29 cellular contexts compared by ENCODE assay signal in genomic region chr1:203577874-203578464, GRCh38.
"Had no signal": no experiment of that assay in that cellular context is flagged by ENCODE, and none has a peak within 500 bp of the region (broad histone marks: within the 10 kb centered on the region; RNA-seq: fewer than 3 reads in every experiment).

No MANE protein-coding gene starts in this region.

- FAIRE-seq: astrocyte, colon, endothelial cell of umbilical vein had no signal

- H3K27ac ChIP-seq: brain microvascular endothelial cell, epithelial cell of prostate, esophagus squamous epithelium, gastroesophageal sphincter had no signal

- DNase-seq: activated CD4-positive, alpha-beta memory T cell treated with anti-CD3 and anti-CD28 coated beads, Interleukin-2, amount 10 ng/mL, durations not matched to agents 7 days and 5 days; activated CD4-positive, alpha-beta T cell treated with anti-CD3 and anti-CD28 coated beads for 1 hour; activated CD4-positive, alpha-beta T cell treated with anti-CD3 and anti-CD28 coated beads for 4 hours; activated CD4-positive, alpha-beta T cell treated with anti-CD3 and anti-CD28 coated beads, Interleukin-2, amount 10 ng/mL, durations not matched to agents 7 days and 5 days; activated CD4-positive, alpha-beta T cell treated with anti-CD3 and anti-CD28 coated beads, Interleukin-2, amount 50 U/mL, for 4 hours; activated CD8-positive, alpha-beta memory T cell treated with anti-CD3 and anti-CD28 coated beads, Interleukin-2, amount 50 U/mL, for 48 hours; activated gamma-delta T cell treated with Interleukin-2 at 50 U/mL for 16 hours; activated naive CD4-positive, alpha-beta T cell treated with anti-CD3 and anti-CD28 coated beads, Interleukin-2, amount 50 U/mL, for 16 hours; activated naive CD4-positive, alpha-beta T cell treated with Interleukin-2 at 50 U/mL for 16 hours; activated T-cell treated with anti-CD3 and anti-CD28 coated beads for 4 hours; activated T-cell treated with anti-CD3 and anti-CD28 coated beads, Interleukin-2, amount 50 U/mL, for 24 hours; activated T-cell treated with anti-CD3 and anti-CD28 coated beads, Interleukin-2, amount 50 U/mL, for 72 hours; amniotic stem cell; anterior cingulate cortex; brain microvascular endothelial cell; caudate nucleus; cortex of kidney; dermis blood vessel endothelial cell; effector CD4-positive, alpha-beta T cell; effector memory CD8-positive, alpha-beta T cell; esophagus squamous epithelium; foreskin melanocyte; T-helper 2 cell had no signal

- H3K9me3 Mint-ChIP-seq: activated CD4-positive, alpha-beta memory T cell treated with anti-CD3 and anti-CD28 coated beads, Interleukin-2, amount 10 ng/mL, durations not matched to agents 7 days and 5 days; activated CD4-positive, alpha-beta T cell treated with anti-CD3 and anti-CD28 coated beads, Interleukin-2, amount 10 ng/mL, durations not matched to agents 7 days and 5 days; activated T-cell treated with anti-CD3 and anti-CD28 coated beads, Interleukin-2, amount 50 U/mL, for 24 hours; activated T-cell treated with anti-CD3 and anti-CD28 coated beads, Interleukin-2, amount 50 U/mL, for 72 hours; effector memory CD8-positive, alpha-beta T cell had no signal

- H3K4me1 ChIP-seq: gastroesophageal sphincter had no signal

- H3K27ac Mint-ChIP-seq: activated CD4-positive, alpha-beta memory T cell treated with anti-CD3 and anti-CD28 coated beads, Interleukin-2, amount 10 ng/mL, durations not matched to agents 7 days and 5 days; activated CD4-positive, alpha-beta T cell treated with anti-CD3 and anti-CD28 coated beads, Interleukin-2, amount 10 ng/mL, durations not matched to agents 7 days and 5 days; activated naive CD8-positive, alpha-beta T cell; activated T-cell treated with anti-CD3 and anti-CD28 coated beads, Interleukin-2, amount 50 U/mL, for 24 hours; activated T-cell treated with anti-CD3 and anti-CD28 coated beads, Interleukin-2, amount 50 U/mL, for 72 hours had no signal

- H3K4me1 Mint-ChIP-seq: activated CD4-positive, alpha-beta T cell treated with anti-CD3 and anti-CD28 coated beads, Interleukin-2, amount 10 ng/mL, durations not matched to agents 7 days and 5 days had no signal

- H3K27me3 ChIP-seq: brain microvascular endothelial cell, esophagus squamous epithelium, gastroesophageal sphincter had no signal

- H3K36me3 Mint-ChIP-seq: activated naive CD8-positive, alpha-beta T cell had no signal

- H3K4me3 ChIP-seq: esophagus squamous epithelium, gastroesophageal sphincter had no signal

- H3K9me3 ChIP-seq: esophagus squamous epithelium, gastroesophageal sphincter had no signal

- H3K36me3 ChIP-seq: brain microvascular endothelial cell, esophagus squamous epithelium, gastroesophageal sphincter had no signal

- H3K4me3 Mint-ChIP-seq: activated CD4-positive, alpha-beta memory T cell treated with anti-CD3 and anti-CD28 coated beads, Interleukin-2, amount 10 ng/mL, durations not matched to agents 7 days and 5 days; activated CD4-positive, alpha-beta T cell treated with anti-CD3 and anti-CD28 coated beads, Interleukin-2, amount 10 ng/mL, durations not matched to agents 7 days and 5 days; activated naive CD8-positive, alpha-beta T cell; activated T-cell treated with anti-CD3 and anti-CD28 coated beads, Interleukin-2, amount 50 U/mL, for 24 hours; activated T-cell treated with anti-CD3 and anti-CD28 coated beads, Interleukin-2, amount 50 U/mL, for 72 hours; effector memory CD8-positive, alpha-beta T cell had no signal

- H3K27me3 Mint-ChIP-seq: activated naive CD8-positive, alpha-beta T cell; activated T-cell treated with anti-CD3 and anti-CD28 coated beads, Interleukin-2, amount 50 U/mL, for 24 hours had no signal
